Comparison of ENCODE assay signal across 12 cellular contexts in the genomic region with DNA sequence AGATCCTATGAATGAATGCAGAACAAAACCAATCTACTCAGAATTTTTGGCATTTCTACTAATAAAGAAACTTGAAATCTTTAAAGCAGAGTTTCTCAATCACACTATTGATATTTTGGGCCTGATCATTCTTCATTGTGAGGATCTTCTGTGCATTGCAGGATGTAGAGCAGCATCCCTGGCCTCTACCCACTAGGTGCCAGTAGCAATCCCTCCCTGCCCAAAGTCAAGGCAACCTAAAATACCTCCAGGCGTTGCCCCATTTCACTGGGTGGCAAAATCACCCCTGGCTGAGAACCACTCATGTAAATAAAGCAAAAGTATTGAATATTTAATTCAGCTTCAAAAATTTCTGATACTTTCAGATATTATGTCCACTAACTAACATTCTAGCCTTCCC.
DNase-seq lines count a peak whose midpoint lies in the region; TF ChIP-seq lines count a peak whose summit lies in the region.
"Had no signal": no experiment of that assay in that cellular context is flagged by ENCODE, and none has a peak within 500 bp of the region (broad histone marks: within the 10 kb centered on the region; RNA-seq: fewer than 3 reads in every experiment).

No MANE protein-coding gene starts in this region.

- peaks cover 0 to 2% (median 0%) of the 10 kb centered on the region in 5 experiments for H3K9me3 Mint-ChIP-seq in brain
- H3K9me3 Mint-ChIP-seq in activated T-helper 1 cell treated with anti-CD3 and anti-CD28 coated beads, Interleukin-12 subunit alpha, Interleukin-12 subunit beta, Interleukin-2, Interleukin-4 antibody, amounts not matched to agents 30 ng/mL and 10 ng/mL and 1 ng/mL, durations not matched to agents 14 hours and 24 hours and 36 hours: no peaks in the 10 kb centered on the region
- H3K9me3 Mint-ChIP-seq: nephron had no signal

- no peaks in the 10 kb centered on the region for H3F3A ChIP-seq in Loucy (ENCODE audit: low read depth)

- H3K27me3 ChIP-seq in Loucy (ENCODE audit: insufficient read depth, low read length, poor library complexity, severe bottlenecking) (no peaks in the 10 kb centered on the region), osteoblast (ENCODE audit: insufficient read depth, low read length) (no peaks in the 10 kb centered on the region)
- H3K27me3 ChIP-seq: body of pancreas, upper lobe of left lung had no signal

- H3K27ac ChIP-seq in osteoblast (ENCODE audit: low read depth, low read length): no peak overlapping the region
- H3K27ac ChIP-seq: body of pancreas, upper lobe of left lung had no signal

- DNase-seq in NCI-H82 (lab: John Stamatoyannopoulos, UW) (peak; percentile 18), NCI-H82 treated with DMSO at 0.1 percent for 48 hours (lab: John Stamatoyannopoulos, UW; ENCODE audit: unreplicated experiment) (no peak), osteoblast (ENCODE audit: insufficient read length, low spot score, missing footprints) (peak; percentile 62), activated gamma-delta T cell (lab: John Stamatoyannopoulos, UW) (no peak), HPDE6-E6E7 (ENCODE audit: extremely low spot score) (no peak)
- DNase-seq in activated T-helper 1 cell treated with anti-CD3 and anti-CD28 coated beads, Interleukin-12 subunit alpha, Interleukin-12 subunit beta, Interleukin-2, Interleukin-4 antibody, amounts not matched to agents 30 ng/mL and 10 ng/mL and 1 ng/mL, durations not matched to agents 14 hours and 24 hours and 36 hours (ENCODE audit: low spot score): no peak
- DNase-seq: body of pancreas, NCI-H69, upper lobe of left lung had no signal

- H3K9ac ChIP-seq in Loucy (ENCODE audit: low read depth, low read length, poor library complexity, severe bottlenecking): no peak overlapping the region

- no peak overlapping the region for H3K27ac Mint-ChIP-seq in brain
- H3K27ac Mint-ChIP-seq in activated T-helper 1 cell treated with anti-CD3 and anti-CD28 coated beads, Interleukin-12 subunit alpha, Interleukin-12 subunit beta, Interleukin-2, Interleukin-4 antibody, amounts not matched to agents 30 ng/mL and 10 ng/mL and 1 ng/mL, durations not matched to agents 14 hours and 24 hours and 36 hours: no peak overlapping the region
- H3K27ac Mint-ChIP-seq: nephron had no signal

- no peaks in the 10 kb centered on the region for H3K4me1 ChIP-seq in Loucy (ENCODE audit: insufficient read depth, low read length, poor library complexity, severe bottlenecking)
- H3K4me1 ChIP-seq in osteoblast (ENCODE audit: insufficient read depth, low read length): no peaks in the 10 kb centered on the region
- H3K4me1 ChIP-seq: body of pancreas had no signal

- intact Hi-C loops in activated T-helper 1 cell treated with anti-CD3 and anti-CD28 coated beads, Interleukin-12 subunit alpha, Interleukin-12 subunit beta, Interleukin-2, Interleukin-4 antibody, amounts not matched to agents 30 ng/mL and 10 ng/mL and 1 ng/mL, durations not matched to agents 14 hours and 24 hours and 36 hours (cut with micrococcal nuclease): no loop called here

- H3K36me3 ChIP-seq in Loucy (ENCODE audit: insufficient read depth, low read length) (no peaks in the 10 kb centered on the region), osteoblast (ENCODE audit: insufficient read depth, low read length) (no peaks in the 10 kb centered on the region)
- H3K36me3 ChIP-seq: upper lobe of left lung had no signal

- H2AFZ ChIP-seq in Loucy (ENCODE audit: low read length): no peak overlapping the region
- no peak overlapping the region for H2AFZ ChIP-seq in osteoblast (ENCODE audit: low read length)

- H3K4me2 ChIP-seq in Loucy (ENCODE audit: low read depth, low read length, poor library complexity, severe bottlenecking) (no peak overlapping the region), osteoblast (ENCODE audit: insufficient read depth, low read length) (no peak overlapping the region)

- H3K36me3 Mint-ChIP-seq in brain: no peaks in the 10 kb centered on the region
- no peaks in the 10 kb centered on the region for H3K36me3 Mint-ChIP-seq in activated T-helper 1 cell treated with anti-CD3 and anti-CD28 coated beads, Interleukin-12 subunit alpha, Interleukin-12 subunit beta, Interleukin-2, Interleukin-4 antibody, amounts not matched to agents 30 ng/mL and 10 ng/mL and 1 ng/mL, durations not matched to agents 14 hours and 24 hours and 36 hours (ENCODE audit: low read depth)

- TF ChIP-seq CTCF in Loucy (conservative IDR thresholded peaks at IDR 0.05; ENCODE audit: low read length) (peak; percentile 47), brain (conservative IDR thresholded peaks at IDR 0.05) (peak; percentile 35 to 45), osteoblast (IDR thresholded peaks at IDR 0.05; ENCODE audit: extremely low read depth, low read depth, low read length) (peak; percentile 63)

- H3K79me2 ChIP-seq in Loucy (ENCODE audit: insufficient read depth, low read length) (no peaks in the 10 kb centered on the region), osteoblast (ENCODE audit: insufficient read depth, low read length) (no peaks in the 10 kb centered on the region)

- H3K4me1 Mint-ChIP-seq in brain: peaks cover 48% of the 10 kb centered on the region
- H3K4me1 Mint-ChIP-seq in activated T-helper 1 cell treated with anti-CD3 and anti-CD28 coated beads, Interleukin-12 subunit alpha, Interleukin-12 subunit beta, Interleukin-2, Interleukin-4 antibody, amounts not matched to agents 30 ng/mL and 10 ng/mL and 1 ng/mL, durations not matched to agents 14 hours and 24 hours and 36 hours (ENCODE audit: low read depth): no peaks in the 10 kb centered on the region

- peaks cover 3% of the 10 kb centered on the region for H3K27me3 Mint-ChIP-seq in brain
- peaks cover 11% of the 10 kb centered on the region for H3K27me3 Mint-ChIP-seq in activated T-helper 1 cell treated with anti-CD3 and anti-CD28 coated beads, Interleukin-12 subunit alpha, Interleukin-12 subunit beta, Interleukin-2, Interleukin-4 antibody, amounts not matched to agents 30 ng/mL and 10 ng/mL and 1 ng/mL, durations not matched to agents 14 hours and 24 hours and 36 hours (ENCODE audit: insufficient read depth)

- no peak overlapping the region for H3K4me3 Mint-ChIP-seq in brain
- no peak overlapping the region for H3K4me3 Mint-ChIP-seq in activated T-helper 1 cell treated with anti-CD3 and anti-CD28 coated beads, Interleukin-12 subunit alpha, Interleukin-12 subunit beta, Interleukin-2, Interleukin-4 antibody, amounts not matched to agents 30 ng/mL and 10 ng/mL and 1 ng/mL, durations not matched to agents 14 hours and 24 hours and 36 hours
- H3K4me3 Mint-ChIP-seq: nephron had no signal

- no peaks in the 10 kb centered on the region for H3K9me3 ChIP-seq in Loucy (ENCODE audit: insufficient read depth, low read depth, low read length)
- no peaks in the 10 kb centered on the region for H3K9me3 ChIP-seq in osteoblast (ENCODE audit: low read depth, low read length)
- H3K9me3 ChIP-seq: body of pancreas, upper lobe of left lung had no signal

- H3K9me2 ChIP-seq in Loucy (replicated peaks; ENCODE audit: low read depth, low read length): no peaks in the 10 kb centered on the region

- H3K4me3 ChIP-seq in Loucy (ENCODE audit: low read length, poor library complexity, severe bottlenecking) (no peak overlapping the region), osteoblast (ENCODE audit: insufficient read depth, low read length) (no peak overlapping the region)
- H3K4me3 ChIP-seq: body of pancreas, upper lobe of left lung had no signal

- H4K20me1 ChIP-seq in Loucy (ENCODE audit: insufficient read depth, low read length, poor library complexity, severe bottlenecking) (no peaks in the 10 kb centered on the region), osteoblast (ENCODE audit: insufficient read depth, low read length) (no peaks in the 10 kb centered on the region)

Comparison
In these comparisons a context has a peak if more than half of its experiments do, and no peak if none do; other contexts are left out.
1. DNase-seq: peak in NCI-H82 (single experiment) and osteoblast (single experiment); none in NCI-H82 treated with DMSO at 0.1 percent for 48 hours (single experiment), activated T-helper 1 cell treated with anti-CD3 and anti-CD28 coated beads, Interleukin-12 subunit alpha, Interleukin-12 subunit beta, Interleukin-2, Interleukin-4 antibody, amounts not matched to agents 30 ng/mL and 10 ng/mL and 1 ng/mL, durations not matched to agents 14 hours and 24 hours and 36 hours (single experiment), activated gamma-delta T cell (single experiment) and HPDE6-E6E7 (single experiment).
2. Peak in every context shown above with its lines, with median percentiles within 50 percentile points of each other: CTCF ChIP-seq.